Comparison of ENCODE assay signal across 1 cellular context in genomic region chr1:24744911-24745710, GRCh38.
TF ChIP-seq lines count a peak whose summit lies in the region.

Gene CLIC4 (plus strand): TSS chr1:24745447. CDS start chr1:24745554, 107 bp downstream.

TF ChIP-seq in HepG2, 621 proteins besides CTCF, POLR2A, EP300 and RAD21 (continued from another document and continues in another):
- peak; percentile 54; the same call in 1 of the 2 replicates for TF ChIP-seq CREBL2 (CRISPR knock-in tag; IDR thresholded peaks at IDR 0.05; ENCODE audit: borderline replicate concordance)
- TF ChIP-seq GZF1 (CRISPR knock-in tag; IDR thresholded peaks at IDR 0.05), result 0 out of 2 replicates have a peak, but pooled peaks have one; percentile 51
- no peak for TF ChIP-seq NCOA5 (CRISPR knock-in tag; IDR thresholded peaks at IDR 0.05)
- TF ChIP-seq ZNF7 (CRISPR knock-in tag; IDR thresholded peaks at IDR 0.05), result no peak
- TF ChIP-seq ZBTB7A (CRISPR knock-in tag; IDR thresholded peaks at IDR 0.05), result 0 out of 2 replicates have a peak, but pooled peaks have one; percentile 29
- no peak for TF ChIP-seq ZBED4 (CRISPR knock-in tag; IDR thresholded peaks at IDR 0.05; ENCODE audit: borderline replicate concordance)
- 0 out of 2 replicates have a peak, but pooled peaks have one; percentile 43 for TF ChIP-seq ZNF678 (CRISPR knock-in tag; IDR thresholded peaks at IDR 0.05)
- TF ChIP-seq MED1 (CRISPR knock-in tag; IDR thresholded peaks at IDR 0.05), result peak; percentile 60
- peak; percentile 72 for TF ChIP-seq MAX (IDR thresholded peaks at IDR 0.05)
- peak; percentile 39; the same call in 1 of the 2 replicates for TF ChIP-seq ZFY (CRISPR knock-in tag; IDR thresholded peaks at IDR 0.05)
- no peak for TF ChIP-seq ATM (IDR thresholded peaks at IDR 0.05; ENCODE audit: borderline replicate concordance)
- TF ChIP-seq MXD3 (CRISPR knock-in tag; IDR thresholded peaks at IDR 0.05), result peak; percentile 76; the same call in 1 of the 2 replicates
- peak; percentile 77; the same call in 1 of the 2 replicates for TF ChIP-seq ZNF317 (CRISPR knock-in tag; IDR thresholded peaks at IDR 0.05)
- peak; percentile 64; the same call in 1 of the 2 replicates for TF ChIP-seq ARNTL (CRISPR knock-in tag; IDR thresholded peaks at IDR 0.05)
- TF ChIP-seq, protein P1, sequence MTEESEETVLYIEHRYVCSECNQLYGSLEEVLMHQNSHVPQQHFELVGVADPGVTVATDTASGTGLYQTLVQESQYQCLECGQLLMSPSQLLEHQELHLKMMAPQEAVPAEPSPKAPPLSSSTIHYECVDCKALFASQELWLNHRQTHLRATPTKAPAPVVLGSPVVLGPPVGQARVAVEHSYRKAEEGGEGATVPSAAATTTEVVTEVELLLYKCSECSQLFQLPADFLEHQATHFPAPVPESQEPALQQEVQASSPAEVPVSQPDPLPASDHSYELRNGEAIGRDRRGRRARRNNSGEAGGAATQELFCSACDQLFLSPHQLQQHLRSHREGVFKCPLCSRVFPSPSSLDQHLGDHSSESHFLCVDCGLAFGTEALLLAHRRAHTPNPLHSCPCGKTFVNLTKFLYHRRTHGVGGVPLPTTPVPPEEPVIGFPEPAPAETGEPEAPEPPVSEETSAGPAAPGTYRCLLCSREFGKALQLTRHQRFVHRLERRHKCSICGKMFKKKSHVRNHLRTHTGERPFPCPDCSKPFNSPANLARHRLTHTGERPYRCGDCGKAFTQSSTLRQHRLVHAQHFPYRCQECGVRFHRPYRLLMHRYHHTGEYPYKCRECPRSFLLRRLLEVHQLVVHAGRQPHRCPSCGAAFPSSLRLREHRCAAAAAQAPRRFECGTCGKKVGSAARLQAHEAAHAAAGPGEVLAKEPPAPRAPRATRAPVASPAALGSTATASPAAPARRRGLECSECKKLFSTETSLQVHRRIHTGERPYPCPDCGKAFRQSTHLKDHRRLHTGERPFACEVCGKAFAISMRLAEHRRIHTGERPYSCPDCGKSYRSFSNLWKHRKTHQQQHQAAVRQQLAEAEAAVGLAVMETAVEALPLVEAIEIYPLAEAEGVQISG (CRISPR knock-in tag; IDR thresholded peaks at IDR 0.05), result peak; percentile 48; the same call in 1 of the 2 replicates
- peak; percentile 77; the same call in 1 of the 2 replicates for TF ChIP-seq ZNF33B (CRISPR knock-in tag; IDR thresholded peaks at IDR 0.05)
- no peak for TF ChIP-seq ZNF101 (CRISPR knock-in tag; IDR thresholded peaks at IDR 0.05; ENCODE audit: borderline replicate concordance, low read depth)
- TF ChIP-seq TFDP2 (CRISPR knock-in tag; IDR thresholded peaks at IDR 0.05), result peak; percentile 74; the same call in 1 of the 2 replicates
- TF ChIP-seq NFIC (IDR thresholded peaks at IDR 0.05; ENCODE audit: low read length), result no peak
- peak; percentile 80; the same call in 1 of the 2 replicates for TF ChIP-seq ZNF784 (CRISPR knock-in tag; IDR thresholded peaks at IDR 0.05; ENCODE audit: borderline replicate concordance)
- TF ChIP-seq, protein P2, sequence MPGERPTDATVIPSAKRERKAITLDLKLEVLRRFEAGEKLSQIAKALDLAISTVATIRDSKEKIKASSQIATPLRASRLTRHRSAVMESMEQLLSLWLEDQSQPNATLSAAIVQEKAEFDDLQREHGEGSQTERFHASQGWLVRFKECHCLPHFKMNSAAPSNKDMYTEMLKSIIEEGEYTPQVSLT (CRISPR knock-in tag; IDR thresholded peaks at IDR 0.05; ENCODE audit: borderline replicate concordance, low read depth), result no peak
- 0 out of 2 replicates have a peak, but pooled peaks have one; percentile 77 for TF ChIP-seq ZNF138 (CRISPR knock-in tag; IDR thresholded peaks at IDR 0.05; ENCODE audit: low read depth)
- peak; percentile 70; the same call in 1 of the 2 replicates for TF ChIP-seq ZNF792 (CRISPR knock-in tag; IDR thresholded peaks at IDR 0.05)
- peak; percentile 82 for TF ChIP-seq ARNT2 (CRISPR knock-in tag; IDR thresholded peaks at IDR 0.05; ENCODE audit: low read depth)
- TF ChIP-seq ZNF775 (CRISPR knock-in tag; IDR thresholded peaks at IDR 0.05; ENCODE audit: borderline replicate concordance), result no peak
- no peak for TF ChIP-seq RFX3 (CRISPR knock-in tag; IDR thresholded peaks at IDR 0.05)
- TF ChIP-seq TBX2 (CRISPR knock-in tag; IDR thresholded peaks at IDR 0.05; ENCODE audit: borderline replicate concordance), result peak; percentile 95
- no peak for TF ChIP-seq PAX8 (CRISPR knock-in tag; IDR thresholded peaks at IDR 0.05; ENCODE audit: borderline replicate concordance)
- TF ChIP-seq ZNF878 (CRISPR knock-in tag; IDR thresholded peaks at IDR 0.05), result no peak; the same call in 1 of the 2 replicates
- peak; percentile 61; the same call in 1 of the 2 replicates for TF ChIP-seq MNT (IDR thresholded peaks at IDR 0.05)
- TF ChIP-seq NFATC3 (CRISPR knock-in tag; IDR thresholded peaks at IDR 0.05), result no peak
- TF ChIP-seq, protein P3, sequence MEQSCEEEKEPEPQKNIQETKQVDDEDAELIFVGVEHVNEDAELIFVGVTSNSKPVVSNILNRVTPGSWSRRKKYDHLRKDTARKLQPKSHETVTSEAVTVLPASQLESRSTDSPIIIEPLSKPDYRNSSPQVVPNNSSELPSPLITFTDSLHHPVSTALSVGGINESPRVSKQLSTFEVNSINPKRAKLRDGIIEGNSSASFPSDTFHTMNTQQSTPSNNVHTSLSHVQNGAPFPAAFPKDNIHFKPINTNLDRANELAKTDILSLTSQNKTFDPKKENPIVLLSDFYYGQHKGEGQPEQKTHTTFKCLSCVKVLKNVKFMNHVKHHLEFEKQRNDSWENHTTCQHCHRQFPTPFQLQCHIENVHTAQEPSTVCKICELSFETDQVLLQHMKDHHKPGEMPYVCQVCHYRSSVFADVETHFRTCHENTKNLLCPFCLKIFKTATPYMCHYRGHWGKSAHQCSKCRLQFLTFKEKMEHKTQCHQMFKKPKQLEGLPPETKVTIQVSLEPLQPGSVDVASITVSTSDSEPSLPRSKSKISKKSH (CRISPR knock-in tag; IDR thresholded peaks at IDR 0.05; ENCODE audit: borderline replicate concordance), result no peak
- TF ChIP-seq SOX13 (IDR thresholded peaks at IDR 0.05), result peak; percentile 35; the same call in 1 of the 2 replicates
- peak in 1 of 2 experiments; percentile 45; a peak in 2 of 4 replicates for TF ChIP-seq SOX13 (CRISPR knock-in tag; conservative IDR thresholded peaks at IDR 0.05 in 1 of 2, IDR thresholded peaks at IDR 0.05 in 1 of 2)
- TF ChIP-seq PHF21A (CRISPR knock-in tag; IDR thresholded peaks at IDR 0.05), result peak; percentile 85
- no peak; the same call in 1 of the 2 replicates for TF ChIP-seq ETV5 (CRISPR knock-in tag; IDR thresholded peaks at IDR 0.05; ENCODE audit: borderline replicate concordance)
- TF ChIP-seq MAFG (CRISPR knock-in tag; IDR thresholded peaks at IDR 0.05), result no peak
- peak; percentile 49; the same call in 1 of the 2 replicates for TF ChIP-seq SOX5 (CRISPR knock-in tag; IDR thresholded peaks at IDR 0.05; ENCODE audit: borderline replicate concordance)
- no peak for TF ChIP-seq RFXANK (CRISPR knock-in tag; IDR thresholded peaks at IDR 0.05)
- TF ChIP-seq, protein P4, sequence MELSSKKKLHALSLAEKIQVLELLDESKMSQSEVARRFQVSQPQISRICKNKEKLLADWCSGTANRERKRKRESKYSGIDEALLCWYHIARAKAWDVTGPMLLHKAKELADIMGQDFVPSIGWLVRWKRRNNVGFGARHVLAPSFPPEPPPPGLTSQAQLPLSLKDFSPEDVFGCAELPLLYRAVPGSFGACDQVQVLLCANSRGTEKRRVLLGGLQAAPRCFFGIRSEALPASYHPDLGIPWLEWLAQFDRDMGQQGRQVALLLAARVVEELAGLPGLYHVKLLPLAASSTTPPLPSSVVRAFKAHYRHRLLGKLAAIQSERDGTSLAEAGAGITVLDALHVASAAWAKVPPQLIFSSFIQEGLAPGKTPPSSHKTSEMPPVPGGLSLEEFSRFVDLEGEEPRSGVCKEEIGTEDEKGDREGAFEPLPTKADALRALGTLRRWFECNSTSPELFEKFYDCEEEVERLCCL (CRISPR knock-in tag; IDR thresholded peaks at IDR 0.05; ENCODE audit: borderline replicate concordance), result peak; percentile 75; the same call in 1 of the 2 replicates
- TF ChIP-seq KAT7 (CRISPR knock-in tag; IDR thresholded peaks at IDR 0.05; ENCODE audit: borderline replicate concordance), result peak; percentile 90; the same call in 1 of the 2 replicates
- 0 out of 2 replicates have a peak, but pooled peaks have one; percentile 32 for TF ChIP-seq ZNF589 (CRISPR knock-in tag; conservative IDR thresholded peaks at IDR 0.05)
- TF ChIP-seq XBP1 (CRISPR knock-in tag; IDR thresholded peaks at IDR 0.05), result no peak
- no peak for TF ChIP-seq ZNF343 (CRISPR knock-in tag; IDR thresholded peaks at IDR 0.05)
- TF ChIP-seq, protein P5, sequence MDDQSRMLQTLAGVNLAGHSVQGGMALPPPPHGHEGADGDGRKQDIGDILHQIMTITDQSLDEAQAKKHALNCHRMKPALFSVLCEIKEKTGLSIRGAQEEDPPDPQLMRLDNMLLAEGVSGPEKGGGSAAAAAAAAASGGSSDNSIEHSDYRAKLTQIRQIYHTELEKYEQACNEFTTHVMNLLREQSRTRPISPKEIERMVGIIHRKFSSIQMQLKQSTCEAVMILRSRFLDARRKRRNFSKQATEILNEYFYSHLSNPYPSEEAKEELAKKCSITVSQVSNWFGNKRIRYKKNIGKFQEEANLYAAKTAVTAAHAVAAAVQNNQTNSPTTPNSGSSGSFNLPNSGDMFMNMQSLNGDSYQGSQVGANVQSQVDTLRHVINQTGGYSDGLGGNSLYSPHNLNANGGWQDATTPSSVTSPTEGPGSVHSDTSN (CRISPR knock-in tag; IDR thresholded peaks at IDR 0.05; ENCODE audit: borderline replicate concordance), result no peak
- peak in 1 of 2 experiments; percentile 91; a peak in 2 of 4 replicates for TF ChIP-seq KLF16 (CRISPR knock-in tag; IDR thresholded peaks at IDR 0.05)
- TF ChIP-seq ZNF234 (CRISPR knock-in tag; conservative IDR thresholded peaks at IDR 0.05), result 0 out of 2 replicates have a peak, but pooled peaks have one; percentile 75
- no peak for TF ChIP-seq SNRNP70 (IDR thresholded peaks at IDR 0.05; ENCODE audit: low read depth, low read length)
- no peak for TF ChIP-seq CEBPB (IDR thresholded peaks at IDR 0.05; ENCODE audit: borderline replicate concordance, low read depth, low read length)
